ENCODE assay signal across 11 cellular contexts in the genomic region with DNA sequence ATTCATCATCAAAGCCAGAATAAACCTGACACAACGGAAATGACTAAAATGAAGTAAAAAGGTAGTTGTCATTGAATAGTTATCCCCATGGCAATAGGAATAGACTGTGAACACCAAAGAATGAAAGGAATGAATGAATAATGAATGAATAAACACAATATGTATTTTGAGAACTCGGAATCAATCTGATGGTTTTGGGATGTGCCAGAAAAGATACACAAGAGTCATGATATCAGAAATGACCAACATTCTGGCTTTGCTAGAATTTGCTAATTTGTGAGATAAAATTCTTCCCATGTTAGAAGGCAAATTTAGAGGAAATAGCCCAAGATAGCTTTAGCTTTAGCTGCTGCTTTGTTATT.
DNase-seq lines count a peak whose midpoint lies in the region; ATAC-seq and TF ChIP-seq lines count a peak whose summit lies in the region.
"Had no signal": no experiment of that assay in that cellular context is flagged by ENCODE, and none has a peak within 500 bp of the region (broad histone marks: within the 10 kb centered on the region; RNA-seq: fewer than 3 reads in every experiment).

No MANE protein-coding gene starts in this region.

- peaks cover 14% of the 10 kb centered on the region for H3K4me1 Mint-ChIP-seq in activated naive CD8-positive, alpha-beta T cell treated with anti-CD3 and anti-CD28 coated beads, Interleukin-2, amount 50 U/mL, for 24 hours
- peaks cover 11% of the 10 kb centered on the region for H3K4me1 Mint-ChIP-seq in activated naive CD8-positive, alpha-beta T cell treated with anti-CD3 and anti-CD28 coated beads for 36 hours
- H3K4me1 Mint-ChIP-seq: IgD-negative memory B cell had no signal

- H3K36me3 ChIP-seq in fibroblast of lung (ENCODE audit: control insufficient read depth, insufficient read depth, low read length) (no peaks in the 10 kb centered on the region), skeletal muscle satellite cell (ENCODE audit: insufficient read depth, low read length) (no peaks in the 10 kb centered on the region)
- H3K36me3 ChIP-seq: HAP-1 had no signal

- H3K4me3 ChIP-seq in fibroblast of lung (replicated peaks in 1 of 4; ENCODE audit: control extremely low read depth in 1 of 4, insufficient read depth in 1 of 4, low read depth in 3 of 4, low read length in 4 of 4) (no peak overlapping the region), skeletal muscle satellite cell (ENCODE audit: low read length) (peak overlapping the region; percentile 58)
- H3K4me3 ChIP-seq: HAP-1, lung had no signal

- no peak for DNase-seq in activated naive CD8-positive, alpha-beta T cell treated with anti-CD3 and anti-CD28 coated beads, Interleukin-2, amount 50 U/mL, for 24 hours
- DNase-seq in activated naive CD8-positive, alpha-beta T cell treated with anti-CD3 and anti-CD28 coated beads for 36 hours: no peak
- DNase-seq in fibroblast of lung (ENCODE audit: low read depth in 2 of 2) (peak in 1 of 2 donors; percentile 92), occipital lobe (lab: John Stamatoyannopoulos, UW) (no peak)

- no peaks in the 10 kb centered on the region for H3K79me2 ChIP-seq in fibroblast of lung (ENCODE audit: control insufficient read depth, insufficient read depth, low read length)

- H4K20me1 ChIP-seq in fibroblast of lung (ENCODE audit: control insufficient read depth, extremely low read depth, insufficient read depth, low read length): no peaks in the 10 kb centered on the region

- H2AFZ ChIP-seq in fibroblast of lung (ENCODE audit: low read length): no peak overlapping the region

- H3K27ac Mint-ChIP-seq in activated naive CD8-positive, alpha-beta T cell treated with anti-CD3 and anti-CD28 coated beads, Interleukin-2, amount 50 U/mL, for 24 hours: peak overlapping the region; percentile 36
- no peak overlapping the region for H3K27ac Mint-ChIP-seq in activated naive CD8-positive, alpha-beta T cell treated with anti-CD3 and anti-CD28 coated beads for 36 hours
- H3K27ac Mint-ChIP-seq: IgD-negative memory B cell had no signal

- no peaks in the 10 kb centered on the region for H3K9me3 ChIP-seq in fibroblast of lung (ENCODE audit: control insufficient read depth, insufficient read depth, low read depth, low read length)
- no peaks in the 10 kb centered on the region for H3K9me3 ChIP-seq in skeletal muscle satellite cell (replicated peaks; ENCODE audit: low read length)
- H3K9me3 ChIP-seq: HAP-1 had no signal

- peaks cover 9% of the 10 kb centered on the region for H3K4me1 ChIP-seq in fibroblast of lung (ENCODE audit: control insufficient read depth, extremely low read depth, insufficient read depth, low read length)
- H3K4me1 ChIP-seq in skeletal muscle satellite cell (ENCODE audit: control insufficient read depth, insufficient read depth, low read length): peaks cover 49% of the 10 kb centered on the region
- H3K4me1 ChIP-seq: HAP-1 had no signal

- H3K27me3 Mint-ChIP-seq in activated naive CD8-positive, alpha-beta T cell treated with anti-CD3 and anti-CD28 coated beads, Interleukin-2, amount 50 U/mL, for 24 hours: peaks cover 2% of the 10 kb centered on the region
- peaks cover 4% of the 10 kb centered on the region for H3K27me3 Mint-ChIP-seq in activated naive CD8-positive, alpha-beta T cell treated with anti-CD3 and anti-CD28 coated beads for 36 hours
- H3K27me3 Mint-ChIP-seq: IgD-negative memory B cell had no signal

- TF ChIP-seq CTCF in fibroblast of lung (conservative IDR thresholded peaks at IDR 0.05 in 1 of 2, IDR thresholded peaks at IDR 0.05 in 1 of 2; ENCODE audit: low read depth in 1 of 2, low read length in 2 of 2): no peak

- H3K36me3 Mint-ChIP-seq in activated naive CD8-positive, alpha-beta T cell treated with anti-CD3 and anti-CD28 coated beads, Interleukin-2, amount 50 U/mL, for 24 hours (ENCODE audit: low read depth): no peaks in the 10 kb centered on the region
- no peaks in the 10 kb centered on the region for H3K36me3 Mint-ChIP-seq in activated naive CD8-positive, alpha-beta T cell treated with anti-CD3 and anti-CD28 coated beads for 36 hours
- H3K36me3 Mint-ChIP-seq: IgD-negative memory B cell had no signal

- no peaks in the 10 kb centered on the region for H3K9me3 Mint-ChIP-seq in activated naive CD8-positive, alpha-beta T cell treated with anti-CD3 and anti-CD28 coated beads, Interleukin-2, amount 50 U/mL, for 24 hours
- no peaks in the 10 kb centered on the region for H3K9me3 Mint-ChIP-seq in activated naive CD8-positive, alpha-beta T cell treated with anti-CD3 and anti-CD28 coated beads for 36 hours
- H3K9me3 Mint-ChIP-seq: IgD-negative memory B cell had no signal

- H3K9ac ChIP-seq in fibroblast of lung (ENCODE audit: insufficient read depth, low read length) (no peak overlapping the region), skeletal muscle satellite cell (ENCODE audit: low read depth, low read length) (peak overlapping the region; percentile 89)

- H3K4me2 ChIP-seq in fibroblast of lung (ENCODE audit: extremely low read depth, insufficient read depth, low read length) (peak overlapping the region; percentile 34), skeletal muscle satellite cell (ENCODE audit: low read length) (peak overlapping the region; percentile 80)

- no peak for ATAC-seq in activated naive CD8-positive, alpha-beta T cell treated with anti-CD3 and anti-CD28 coated beads, Interleukin-2, amount 50 U/mL, for 24 hours
- ATAC-seq in SK-N-SH treated with all-trans-retinoic acid at 6 μM for 48 hours: peak; percentile 73
- ATAC-seq in HG03565 (IDR thresholded peaks at IDR 0.05; ENCODE audit: unreplicated experiment): no peak
- ATAC-seq in esophagus mucosa: no peak

- H3K27me3 ChIP-seq in fibroblast of lung (ENCODE audit: control insufficient read depth, insufficient read depth, low read length): no peaks in the 10 kb centered on the region
- H3K27me3 ChIP-seq in skeletal muscle satellite cell (ENCODE audit: control insufficient read depth, insufficient read depth, low read length): no peaks in the 10 kb centered on the region

- peak overlapping the region; percentile 62 for H3K27ac ChIP-seq in fibroblast of lung (ENCODE audit: insufficient read depth, low read length)

- H3K4me3 Mint-ChIP-seq in activated naive CD8-positive, alpha-beta T cell treated with anti-CD3 and anti-CD28 coated beads, Interleukin-2, amount 50 U/mL, for 24 hours: no peak overlapping the region
- H3K4me3 Mint-ChIP-seq in activated naive CD8-positive, alpha-beta T cell treated with anti-CD3 and anti-CD28 coated beads for 36 hours: no peak overlapping the region
- H3K4me3 Mint-ChIP-seq: IgD-negative memory B cell had no signal

TF ChIP-seq in SK-N-SH treated with all-trans-retinoic acid at 6 μM for 48 hours, 23 proteins besides CTCF, POLR2A, EP300 and RAD21:
- TF ChIP-seq TOX (CRISPR knock-in tag; IDR thresholded peaks at IDR 0.05; ENCODE audit: borderline replicate concordance) (peak; percentile 42; the same call in 1 of the 2 replicates), ZFP3 (CRISPR knock-in tag; IDR thresholded peaks at IDR 0.05) (no peak), TCF4 (CRISPR knock-in tag; IDR thresholded peaks at IDR 0.05; ENCODE audit: borderline replicate concordance) (no peak), BACH2 (CRISPR knock-in tag; IDR thresholded peaks at IDR 0.05; ENCODE audit: borderline replicate concordance) (no peak), ISL1 (CRISPR knock-in tag; IDR thresholded peaks at IDR 0.05) (peak; percentile 68)
